8 cellular contexts compared by ENCODE assay signal in genomic region chr5:177389368-177390169, GRCh38. TPM values are rescaled to one million over a fixed set of nuclear protein-coding genes. Genes with fewer than 3 reads are reported as not detected.
A peak's percentile ranks its signal among the peaks of the same experiment; 100 is the strongest.
DNase-seq lines count a peak whose midpoint lies in the region; ATAC-seq and TF ChIP-seq lines count a peak whose summit lies in the region.

No MANE protein-coding gene starts in this region.

- H3K9me3 ChIP-seq in osteoblast (ENCODE audit: low read depth, low read length) (no peaks in the 10 kb centered on the region), HAP-1 (no peaks in the 10 kb centered on the region)

- in situ Hi-C loops in HAP-1 (cut with MboI; ENCODE audit: low sequenced_read_pairs): loop anchor here (5.0 kb wide), 1 partner anchor 58 kb away; the partner anchor contains the start of gene PRR7

- H3K79me2 ChIP-seq in osteoblast (ENCODE audit: insufficient read depth, low read length): no peaks in the 10 kb centered on the region

- H3K27me3 ChIP-seq in osteoblast (ENCODE audit: insufficient read depth, low read length) (peaks cover 15% of the 10 kb centered on the region), H7 (ENCODE audit: control insufficient read depth, insufficient read depth, low read length) (peaks cover 11% of the 10 kb centered on the region), HAP-1 (ENCODE audit: low read depth) (peaks cover 8% of the 10 kb centered on the region; the same call in 1 of the 2 replicates)

- peak overlapping the region; percentile 68 for H3K4me2 ChIP-seq in osteoblast (ENCODE audit: insufficient read depth, low read length)

- peak overlapping the region; percentile 80 for H3K27ac ChIP-seq in osteoblast (ENCODE audit: low read depth, low read length)

- H3K4me3 ChIP-seq in osteoblast (ENCODE audit: insufficient read depth, low read length) (peak overlapping the region; percentile 33), H7 (ENCODE audit: insufficient read depth, low read depth, low read length) (no peak overlapping the region), HAP-1 (no peak overlapping the region)

- no peak for TF ChIP-seq CTCF in osteoblast (IDR thresholded peaks at IDR 0.05; ENCODE audit: extremely low read depth, low read depth, low read length)

- H4K20me1 ChIP-seq in osteoblast (ENCODE audit: insufficient read depth, low read length): peaks cover 4% of the 10 kb centered on the region

- H3K4me1 ChIP-seq in osteoblast (ENCODE audit: insufficient read depth, low read length) (peaks cover 18% of the 10 kb centered on the region), HAP-1 (no peaks in the 10 kb centered on the region)

- ATAC-seq in HG02885 (IDR thresholded peaks at IDR 0.05; ENCODE audit: poor library complexity, unreplicated experiment): peak; percentile 58

- H3K36me3 ChIP-seq in osteoblast (ENCODE audit: insufficient read depth, low read length): no peaks in the 10 kb centered on the region
- H3K36me3 ChIP-seq in H7 (replicated peaks; ENCODE audit: control insufficient read depth, insufficient read depth, low read length): no peaks in the 10 kb centered on the region
- no peaks in the 10 kb centered on the region for H3K36me3 ChIP-seq in HAP-1 (replicated peaks)

- H2AFZ ChIP-seq in osteoblast (ENCODE audit: low read length): peak overlapping the region; percentile 52

- peak; percentile 84 for DNase-seq in GM04504 (ENCODE audit: low read depth)
- peak; percentile 70 for DNase-seq in T-helper 22 cell (ENCODE audit: low read depth)
- peak; percentile 48 for DNase-seq in dermis blood vessel endothelial cell
- peak; percentile 99 for DNase-seq in osteoblast (ENCODE audit: insufficient read length, low spot score, missing footprints)
- no peak for DNase-seq in H7
- DNase-seq in NCI-H510A treated with DMSO at 0.1 percent for 48 hours (lab: John Stamatoyannopoulos, UW): no peak
- DNase-seq in HAP-1 (ENCODE audit: low spot score in 2 of 2): no peak

RNA-seq across cellular contexts. Expression of gene SLC34A1, which starts 5.3 kb away (rescaled TPM):
- total RNA-seq in dermis blood vessel endothelial cell (not detected in 2 replicates), osteoblast (not detected in 2 replicates)
- total RNA-seq in H7 (2014; rRNA removed; shearing (Covaris generic)): not detected in 2 replicates

RNA-seq across cellular contexts. Expression of gene PFN3, which starts 10.9 kb away (rescaled TPM):
- total RNA-seq in dermis blood vessel endothelial cell: not detected in 2 replicates
- not detected in 2 replicates for total RNA-seq in osteoblast
- not detected in 2 replicates for total RNA-seq in H7 (2014; rRNA removed; shearing (Covaris generic))

RNA-seq across cellular contexts. Expression of gene F12, which starts 19.8 kb away (rescaled TPM):
- total RNA-seq in dermis blood vessel endothelial cell (0.85 and 1.3 TPM in 2 replicates), osteoblast (not detected in 2 replicates)
- 3.2 and 3.7 TPM in 2 replicates for total RNA-seq in H7 (2014; rRNA removed; shearing (Covaris generic))

RNA-seq across cellular contexts. Expression of gene RGS14, which starts 31.8 kb away (rescaled TPM):
- total RNA-seq in dermis blood vessel endothelial cell (4.4 and 9.9 TPM in 2 replicates), osteoblast (7.4 and 9.4 TPM in 2 replicates)
- total RNA-seq in H7 (2014; rRNA removed; shearing (Covaris generic)): 31.0 and 32.4 TPM in 2 replicates

RNA-seq across cellular contexts. Expression of gene GRK6, which starts 36.9 kb away (rescaled TPM):
- total RNA-seq in dermis blood vessel endothelial cell (22.0 and 32.3 TPM in 2 replicates), osteoblast (18.3 and 19.2 TPM in 2 replicates)
- 62.4 and 66.8 TPM in 2 replicates for total RNA-seq in H7 (2014; rRNA removed; shearing (Covaris generic))

Comparison
In these comparisons a context has a peak if more than half of its experiments do, and no peak if none do; other contexts are left out.
1. DNase-seq: peak in GM04504 (single experiment), T-helper 22 cell (single experiment), dermis blood vessel endothelial cell (single experiment) and osteoblast (single experiment); none in H7 (single experiment), NCI-H510A treated with DMSO at 0.1 percent for 48 hours (single experiment) and HAP-1 (0 of 2).